1 cellular context compared by ENCODE assay signal in genomic region chr20:35773154-35773751, GRCh38.
A peak's percentile ranks its signal among the peaks of the same experiment; 100 is the strongest.
TF ChIP-seq lines count a peak whose summit lies in the region.

No MANE protein-coding gene starts in this region.

TF ChIP-seq in GM12878, 131 proteins besides CTCF, POLR2A, EP300 and RAD21 (continued from another document and continues in another):
- TF ChIP-seq ZBTB33 (IDR thresholded peaks at IDR 0.05) (no peak), ZNF592 (IDR thresholded peaks at IDR 0.05) (no peak), ETV6 (conservative IDR thresholded peaks at IDR 0.05 in 1 of 2, IDR thresholded peaks at IDR 0.05 in 1 of 2; ENCODE audit: borderline replicate concordance in 1 of 2, low read depth in 1 of 2) (peak in 1 of 2 experiments; percentile 83; a peak in 2 of 4 replicates), MTA3 (IDR thresholded peaks at IDR 0.05; ENCODE audit: borderline replicate concordance, low read length) (no peak), ZZZ3 (IDR thresholded peaks at IDR 0.05; ENCODE audit: control insufficient read depth, insufficient read length, low read depth) (no peak), NFIC (IDR thresholded peaks at IDR 0.05; ENCODE audit: low read depth, low read length) (0 out of 2 replicates have a peak, but pooled peaks have one; percentile 40), SMAD1 (IDR thresholded peaks at IDR 0.05; ENCODE audit: low read depth, partially characterized antibody) (peak; percentile 45), CEBPB (IDR thresholded peaks at IDR 0.05; ENCODE audit: borderline replicate concordance in 1 of 2, low read depth in 2 of 2, low read length in 2 of 2) (no peak), PML (IDR thresholded peaks at IDR 0.05; ENCODE audit: low read length) (0 out of 2 replicates have a peak, but pooled peaks have one; percentile 39), HDGF (IDR thresholded peaks at IDR 0.05) (peak; percentile 77), MAX (IDR thresholded peaks at IDR 0.05; ENCODE audit: low read depth, low read length) (no peak), TAF1 (IDR thresholded peaks at IDR 0.05; ENCODE audit: borderline replicate concordance, low read depth, low read length) (peak; percentile 57; the same call in 1 of the 2 replicates), ATF7 (IDR thresholded peaks at IDR 0.05; ENCODE audit: low read depth) (peak; percentile 34; the same call in 1 of the 2 replicates), ATF2 (IDR thresholded peaks at IDR 0.05; ENCODE audit: low read length) (no peak), SMAD5 (IDR thresholded peaks at IDR 0.05; ENCODE audit: low read depth) (peak; percentile 44; the same call in 1 of the 2 replicates), EED (IDR thresholded peaks at IDR 0.05; ENCODE audit: low read depth) (peak; percentile 92), STAT3 (IDR thresholded peaks at IDR 0.05; ENCODE audit: low read depth, low read length) (no peak), MTA2 (IDR thresholded peaks at IDR 0.05; ENCODE audit: low read depth) (peak; percentile 45; the same call in 1 of the 2 replicates), CHD2 (IDR thresholded peaks at IDR 0.05; ENCODE audit: borderline replicate concordance, low read depth, low read length) (no peak), NR2F1 (conservative IDR thresholded peaks at IDR 0.05) (no peak), IRF4 (IDR thresholded peaks at IDR 0.05; ENCODE audit: low read depth, low read length) (peak; percentile 24; the same call in 1 of the 2 replicates), POU2F2 (IDR thresholded peaks at IDR 0.05; ENCODE audit: borderline replicate concordance, low read depth, low read length) (no peak), SPI1 (IDR thresholded peaks at IDR 0.05; ENCODE audit: borderline replicate concordance, insufficient read depth, low read depth, low read length) (peak; percentile 87; the same call in 1 of the 2 replicates), CREM (IDR thresholded peaks at IDR 0.05; ENCODE audit: low read depth) (peak; percentile 39; the same call in 1 of the 2 replicates), IKZF2 (IDR thresholded peaks at IDR 0.05) (peak; percentile 84 to 89), NR2C1 (IDR thresholded peaks at IDR 0.05) (no peak), IKZF1 (conservative IDR thresholded peaks at IDR 0.05) (peak; percentile 88), RUNX3 (IDR thresholded peaks at IDR 0.05; ENCODE audit: low read length) (peak; percentile 83), RELB (IDR thresholded peaks at IDR 0.05; ENCODE audit: low read depth) (peak; percentile 89), KAT2A (conservative IDR thresholded peaks at IDR 0.05; ENCODE audit: control insufficient read depth, low read depth, low read length) (no peak), CREB1 (IDR thresholded peaks at IDR 0.05; ENCODE audit: low read depth) (peak; percentile 28; the same call in 1 of the 2 replicates), NBN (IDR thresholded peaks at IDR 0.05) (peak; percentile 72), GABPA (IDR thresholded peaks at IDR 0.05; ENCODE audit: low read depth) (peak; percentile 64; the same call in 1 of the 2 replicates), PAX8 (IDR thresholded peaks at IDR 0.05) (0 out of 2 replicates have a peak, but pooled peaks have one; percentile 11), HDAC2 (IDR thresholded peaks at IDR 0.05) (no peak), DPF2 (IDR thresholded peaks at IDR 0.05) (peak; percentile 50; the same call in 1 of the 2 replicates), ZNF24 (IDR thresholded peaks at IDR 0.05) (no peak), SIN3A (IDR thresholded peaks at IDR 0.05; ENCODE audit: low read depth, low read length) (0 out of 2 replicates have a peak, but pooled peaks have one; percentile 27), NFYA (IDR thresholded peaks at IDR 0.05; ENCODE audit: borderline replicate concordance, low read depth, low read length) (no peak), POLR2AphosphoS5 (IDR thresholded peaks at IDR 0.05; ENCODE audit: low read length) (peak; percentile 74)
- TF ChIP-seq, protein P1, sequence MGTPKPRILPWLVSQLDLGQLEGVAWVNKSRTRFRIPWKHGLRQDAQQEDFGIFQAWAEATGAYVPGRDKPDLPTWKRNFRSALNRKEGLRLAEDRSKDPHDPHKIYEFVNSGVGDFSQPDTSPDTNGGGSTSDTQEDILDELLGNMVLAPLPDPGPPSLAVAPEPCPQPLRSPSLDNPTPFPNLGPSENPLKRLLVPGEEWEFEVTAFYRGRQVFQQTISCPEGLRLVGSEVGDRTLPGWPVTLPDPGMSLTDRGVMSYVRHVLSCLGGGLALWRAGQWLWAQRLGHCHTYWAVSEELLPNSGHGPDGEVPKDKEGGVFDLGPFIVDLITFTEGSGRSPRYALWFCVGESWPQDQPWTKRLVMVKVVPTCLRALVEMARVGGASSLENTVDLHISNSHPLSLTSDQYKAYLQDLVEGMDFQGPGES (IDR thresholded peaks at IDR 0.05) = no peak
- TF ChIP-seq, protein P2, sequence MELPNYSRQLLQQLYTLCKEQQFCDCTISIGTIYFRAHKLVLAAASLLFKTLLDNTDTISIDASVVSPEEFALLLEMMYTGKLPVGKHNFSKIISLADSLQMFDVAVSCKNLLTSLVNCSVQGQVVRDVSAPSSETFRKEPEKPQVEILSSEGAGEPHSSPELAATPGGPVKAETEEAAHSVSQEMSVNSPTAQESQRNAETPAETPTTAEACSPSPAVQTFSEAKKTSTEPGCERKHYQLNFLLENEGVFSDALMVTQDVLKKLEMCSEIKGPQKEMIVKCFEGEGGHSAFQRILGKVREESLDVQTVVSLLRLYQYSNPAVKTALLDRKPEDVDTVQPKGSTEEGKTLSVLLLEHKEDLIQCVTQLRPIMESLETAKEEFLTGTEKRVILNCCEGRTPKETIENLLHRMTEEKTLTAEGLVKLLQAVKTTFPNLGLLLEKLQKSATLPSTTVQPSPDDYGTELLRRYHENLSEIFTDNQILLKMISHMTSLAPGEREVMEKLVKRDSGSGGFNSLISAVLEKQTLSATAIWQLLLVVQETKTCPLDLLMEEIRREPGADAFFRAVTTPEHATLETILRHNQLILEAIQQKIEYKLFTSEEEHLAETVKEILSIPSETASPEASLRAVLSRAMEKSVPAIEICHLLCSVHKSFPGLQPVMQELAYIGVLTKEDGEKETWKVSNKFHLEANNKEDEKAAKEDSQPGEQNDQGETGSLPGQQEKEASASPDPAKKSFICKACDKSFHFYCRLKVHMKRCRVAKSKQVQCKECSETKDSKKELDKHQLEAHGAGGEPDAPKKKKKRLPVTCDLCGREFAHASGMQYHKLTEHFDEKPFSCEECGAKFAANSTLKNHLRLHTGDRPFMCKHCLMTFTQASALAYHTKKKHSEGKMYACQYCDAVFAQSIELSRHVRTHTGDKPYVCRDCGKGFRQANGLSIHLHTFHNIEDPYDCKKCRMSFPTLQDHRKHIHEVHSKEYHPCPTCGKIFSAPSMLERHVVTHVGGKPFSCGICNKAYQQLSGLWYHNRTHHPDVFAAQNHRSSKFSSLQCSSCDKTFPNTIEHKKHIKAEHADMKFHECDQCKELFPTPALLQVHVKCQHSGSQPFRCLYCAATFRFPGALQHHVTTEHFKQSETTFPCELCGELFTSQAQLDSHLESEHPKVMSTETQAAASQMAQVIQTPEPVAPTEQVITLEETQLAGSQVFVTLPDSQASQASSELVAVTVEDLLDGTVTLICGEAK (IDR thresholded peaks at IDR 0.05; ENCODE audit: borderline replicate concordance) = peak; percentile 57; the same call in 1 of the 2 replicates
- TF ChIP-seq, protein P3, sequence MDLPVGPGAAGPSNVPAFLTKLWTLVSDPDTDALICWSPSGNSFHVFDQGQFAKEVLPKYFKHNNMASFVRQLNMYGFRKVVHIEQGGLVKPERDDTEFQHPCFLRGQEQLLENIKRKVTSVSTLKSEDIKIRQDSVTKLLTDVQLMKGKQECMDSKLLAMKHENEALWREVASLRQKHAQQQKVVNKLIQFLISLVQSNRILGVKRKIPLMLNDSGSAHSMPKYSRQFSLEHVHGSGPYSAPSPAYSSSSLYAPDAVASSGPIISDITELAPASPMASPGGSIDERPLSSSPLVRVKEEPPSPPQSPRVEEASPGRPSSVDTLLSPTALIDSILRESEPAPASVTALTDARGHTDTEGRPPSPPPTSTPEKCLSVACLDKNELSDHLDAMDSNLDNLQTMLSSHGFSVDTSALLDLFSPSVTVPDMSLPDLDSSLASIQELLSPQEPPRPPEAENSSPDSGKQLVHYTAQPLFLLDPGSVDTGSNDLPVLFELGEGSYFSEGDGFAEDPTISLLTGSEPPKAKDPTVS (IDR thresholded peaks at IDR 0.05; ENCODE audit: low read depth, low read length) = no peak
- TF ChIP-seq, protein P4, sequence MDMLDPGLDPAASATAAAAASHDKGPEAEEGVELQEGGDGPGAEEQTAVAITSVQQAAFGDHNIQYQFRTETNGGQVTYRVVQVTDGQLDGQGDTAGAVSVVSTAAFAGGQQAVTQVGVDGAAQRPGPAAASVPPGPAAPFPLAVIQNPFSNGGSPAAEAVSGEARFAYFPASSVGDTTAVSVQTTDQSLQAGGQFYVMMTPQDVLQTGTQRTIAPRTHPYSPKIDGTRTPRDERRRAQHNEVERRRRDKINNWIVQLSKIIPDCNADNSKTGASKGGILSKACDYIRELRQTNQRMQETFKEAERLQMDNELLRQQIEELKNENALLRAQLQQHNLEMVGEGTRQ (IDR thresholded peaks at IDR 0.05; ENCODE audit: borderline replicate concordance, low read depth, low read length) = no peak
